ENCODE assay signal across 8 cellular contexts in genomic region chr11:46346886-46347636, GRCh38. TPM values are rescaled to one million over a fixed set of nuclear protein-coding genes. Genes with fewer than 3 reads are reported as not detected.
DNase-seq lines count a peak whose midpoint lies in the region; ATAC-seq and TF ChIP-seq lines count a peak whose summit lies in the region.

Gene DGKZ, plus strand, starts transcription at chr11:46347463. Its CDS starts 197 bp downstream, at chr11:46347660.

- no peaks in the 10 kb centered on the region for H3K9me3 ChIP-seq in HUES64 (ENCODE audit: insufficient read depth, low read depth, low read length)
- no peaks in the 10 kb centered on the region for H3K9me3 ChIP-seq in RWPE2 (ENCODE audit: severe bottlenecking)

- H3K36me3 ChIP-seq in HUES64 (ENCODE audit: insufficient read depth, low read length) (peaks cover 6% of the 10 kb centered on the region; the same call in 1 of the 2 replicates), RWPE2 (ENCODE audit: low read depth) (no peaks in the 10 kb centered on the region)

- peaks cover 28% of the 10 kb centered on the region for H3K27me3 Mint-ChIP-seq in nephron progenitor cell (ENCODE audit: low read depth, poor library complexity)
- no peaks in the 10 kb centered on the region for H3K27me3 Mint-ChIP-seq in stimulated activated naive CD8-positive, alpha-beta T cell treated with anti-CD3 and anti-CD28 coated beads, Interleukin-15, amount 100 ng/mL, for 72 hours

- H3K4me3 ChIP-seq in HUES64 (ENCODE audit: low read length), result peak within 1 kb of the TSS; percentile 80
- peak within 1 kb of the TSS; percentile 97 for H3K4me3 ChIP-seq in RWPE2 (ENCODE audit: severe bottlenecking)
- peak within 1 kb of the TSS; percentile 86 for H3K4me3 ChIP-seq in fibroblast of the aortic adventitia (ENCODE audit: low read depth, low read length)

- peak within 1 kb of the TSS; percentile 27 for H3K27ac Mint-ChIP-seq in nephron progenitor cell
- peak within 1 kb of the TSS; percentile 26 to 66 for H3K27ac Mint-ChIP-seq in stimulated activated naive CD8-positive, alpha-beta T cell treated with anti-CD3 and anti-CD28 coated beads, Interleukin-15, amount 100 ng/mL, for 72 hours

- no peaks in the 10 kb centered on the region for H3K36me3 Mint-ChIP-seq in nephron progenitor cell (ENCODE audit: low read depth)

- peaks cover 71% of the 10 kb centered on the region for H3K4me1 Mint-ChIP-seq in nephron progenitor cell
- peaks cover 87% of the 10 kb centered on the region for H3K4me1 Mint-ChIP-seq in stimulated activated naive CD8-positive, alpha-beta T cell treated with anti-CD3 and anti-CD28 coated beads, Interleukin-15, amount 100 ng/mL, for 72 hours

- H3K27ac ChIP-seq in HUES64 (ENCODE audit: low read depth, low read length), result no peak within 1 kb of the TSS
- peak within 1 kb of the TSS; percentile 53 for H3K27ac ChIP-seq in RWPE2 (ENCODE audit: poor library complexity, severe bottlenecking)

- H3K9me3 Mint-ChIP-seq in nephron progenitor cell, result no peaks in the 10 kb centered on the region
- no peaks in the 10 kb centered on the region for H3K9me3 Mint-ChIP-seq in stimulated activated naive CD8-positive, alpha-beta T cell treated with anti-CD3 and anti-CD28 coated beads, Interleukin-15, amount 100 ng/mL, for 72 hours

- 13% methylated on average over 80 of the region's 80 CpGs for WGBS in HUES64

- TF ChIP-seq CTCF in RWPE2 (IDR thresholded peaks at IDR 0.05; ENCODE audit: poor library complexity, severe bottlenecking), result peak; percentile 99
- peak; percentile 53 for TF ChIP-seq CTCF in fibroblast of the aortic adventitia (IDR thresholded peaks at IDR 0.05; ENCODE audit: insufficient read depth, low read length)
- peak; percentile 43 for TF ChIP-seq CTCF in nephron progenitor cell (IDR thresholded peaks at IDR 0.05)

- H3K9ac ChIP-seq in HUES64 (ENCODE audit: low read depth, low read length), result peak within 1 kb of the TSS; percentile 68

- peaks cover 15% of the 10 kb centered on the region; the same call in 1 of the 2 replicates for H3K27me3 ChIP-seq in HUES64 (ENCODE audit: insufficient read depth, low read length)
- H3K27me3 ChIP-seq in RWPE2 (ENCODE audit: insufficient read depth, poor library complexity, severe bottlenecking), result no peaks in the 10 kb centered on the region

- ATAC-seq in GM21423 (IDR thresholded peaks at IDR 0.05; ENCODE audit: unreplicated experiment), result peak; percentile 54
- peak; percentile 63 for ATAC-seq in RWPE2 (ENCODE audit: low read depth)
- peak; percentile 74 for ATAC-seq in stimulated activated naive CD8-positive, alpha-beta T cell treated with anti-CD3 and anti-CD28 coated beads, Interleukin-15, amount 100 ng/mL, for 72 hours

- peak within 1 kb of the TSS; percentile 85 for H3K4me3 Mint-ChIP-seq in nephron progenitor cell
- peak within 1 kb of the TSS; percentile 93 to 96 for H3K4me3 Mint-ChIP-seq in stimulated activated naive CD8-positive, alpha-beta T cell treated with anti-CD3 and anti-CD28 coated beads, Interleukin-15, amount 100 ng/mL, for 72 hours

- peaks cover 65% of the 10 kb centered on the region for H3K4me1 ChIP-seq in HUES64 (ENCODE audit: insufficient read depth, low read length)
- peaks cover 5% of the 10 kb centered on the region for H3K4me1 ChIP-seq in RWPE2 (ENCODE audit: insufficient read depth, poor library complexity, severe bottlenecking)

- DNase-seq in DMS53 treated with DMSO at 0.1 percent for 48 hours (lab: John Stamatoyannopoulos, UW; ENCODE audit: unreplicated experiment), result peak; percentile 59
- DNase-seq in RWPE2 (ENCODE audit: low spot score), result no peak
- peak; percentile 90 for DNase-seq in activated effector memory CD4-positive, alpha-beta T cell treated with Interleukin-2 at 50 U/mL for 16 hours
- peak; percentile 71 for DNase-seq in fibroblast of the aortic adventitia (ENCODE audit: low read depth)
- DNase-seq in nephron progenitor cell, result peak; percentile 92
- peak; percentile 91 to 96 for DNase-seq in stimulated activated naive CD8-positive, alpha-beta T cell treated with anti-CD3 and anti-CD28 coated beads, Interleukin-15, amount 100 ng/mL, for 72 hours

RNA-seq across cellular contexts. Expression of gene DGKZ, which starts in this region (rescaled TPM):
- polyA plus RNA-seq in HUES64 (2013, experiment 1 of 2), result 51.0 TPM
- polyA plus RNA-seq in HUES64 (2013, experiment 2 of 2), result 50.1 TPM
- total RNA-seq in fibroblast of the aortic adventitia (ENCODE audit: low replicate concordance), result 27.1 and 37.7 TPM in 2 replicates

Comparison
In these comparisons a context has a peak if more than half of its experiments do, and no peak if none do; other contexts are left out.
1. CTCF ChIP-seq: peak in every context shown above with its lines; median percentile 99 in RWPE2; 53 in fibroblast of the aortic adventitia; 43 in nephron progenitor cell.